ENCODE assay signal across 24 cellular contexts in genomic region chr20:32622585-32623468, GRCh38. TPM values are rescaled to one million over a fixed set of nuclear protein-coding genes. Genes with fewer than 3 reads are reported as not detected.
DNase-seq lines count a peak whose midpoint lies in the region; ATAC-seq and TF ChIP-seq lines count a peak whose summit lies in the region.
"Had no signal": no experiment of that assay in that cellular context is flagged by ENCODE, and none has a peak within 500 bp of the region (broad histone marks: within the 10 kb centered on the region; RNA-seq: fewer than 3 reads in every experiment).

No MANE protein-coding gene starts in this region.

- H3K9me3 ChIP-seq in WERI-Rb-1 (ENCODE audit: severe bottlenecking) = no peaks in the 10 kb centered on the region
- H3K9me3 ChIP-seq: breast epithelium, colonic mucosa, heart left ventricle, tibial nerve had no signal

- no peak for ATAC-seq in left colon
- ATAC-seq: effector memory CD8-positive, alpha-beta T cell; heart left ventricle; right cardiac atrium had no signal

- no peak overlapping the region for H3K4me3 Mint-ChIP-seq in mesothelial cell of epicardium
- H3K4me3 Mint-ChIP-seq: activated naive CD4-positive, alpha-beta T cell treated with anti-CD3 and anti-CD28 coated beads, Interleukin-2, amount 10 ng/mL, durations not matched to agents 7 days and 5 days; CD8-positive, alpha-beta memory T cell; effector memory CD8-positive, alpha-beta T cell had no signal

- H3K27me3 Mint-ChIP-seq in mesothelial cell of epicardium (ENCODE audit: low read depth) = peaks cover 2% of the 10 kb centered on the region

- H3K27ac ChIP-seq in WERI-Rb-1 = peak overlapping the region; percentile 73
- H3K27ac ChIP-seq: breast epithelium, colonic mucosa, heart left ventricle, tibial nerve had no signal

- no peak for TF ChIP-seq CTCF in WERI-Rb-1 (IDR thresholded peaks at IDR 0.05; ENCODE audit: low read depth, low read length)
- no peak for TF ChIP-seq CTCF in mesothelial cell of epicardium (IDR thresholded peaks at IDR 0.05; ENCODE audit: unreplicated experiment)

- intact Hi-C loops in left colon (cut with DNase I, micrococcal nuclease) = no loop called here

- DNase-seq in NCI-H2171 (lab: John Stamatoyannopoulos, UW) (peak; percentile 18), NCI-H2171 treated with DMSO at 0.1 percent for 48 hours (lab: John Stamatoyannopoulos, UW) (no peak), NCI-H2196 treated with DMSO at 0.1 percent for 48 hours (lab: John Stamatoyannopoulos, UW; ENCODE audit: unreplicated experiment) (peak; percentile 12), WERI-Rb-1 (no peak), mesothelial cell of epicardium (ENCODE audit: low spot score in 2 of 2, unreplicated experiment in 2 of 2) (no peak), medulla oblongata (ENCODE audit: extremely low spot score) (no peak), NK-92 (lab: John Stamatoyannopoulos, UW; ENCODE audit: unreplicated experiment) (no peak), left colon (no peak)
- DNase-seq: activated CD4-positive, alpha-beta T cell treated with anti-CD3 and anti-CD28 coated beads, Interleukin-2, amount 50 U/mL, for 48 hours; activated naive CD4-positive, alpha-beta T cell treated with anti-CD3 and anti-CD28 coated beads, Interleukin-2, amount 10 ng/mL, durations not matched to agents 7 days and 5 days; CD8-positive, alpha-beta memory T cell; colonic mucosa; DND-41; effector memory CD8-positive, alpha-beta T cell; foreskin fibroblast; heart left ventricle; kidney; NCI-H1694; NCI-H748 treated with DMSO at 0.1 percent for 48 hours; stimulated activated CD4-positive, alpha-beta T cell treated with anti-CD3 and anti-CD28 coated beads, Interleukin-2, amount 100 ng/mL, for 24 hours had no signal

- no peaks in the 10 kb centered on the region for H3K36me3 ChIP-seq in WERI-Rb-1
- H3K36me3 ChIP-seq: breast epithelium, colonic mucosa, heart left ventricle, tibial nerve had no signal

- H3K27me3 ChIP-seq in WERI-Rb-1 (ENCODE audit: insufficient read depth, low read depth, severe bottlenecking) = no peaks in the 10 kb centered on the region

- no peak overlapping the region for H3K4me3 ChIP-seq in WERI-Rb-1 (ENCODE audit: low read depth, low read length)
- H3K4me3 ChIP-seq: breast epithelium, colonic mucosa, heart left ventricle, tibial nerve had no signal

- no peaks in the 10 kb centered on the region for H3K36me3 Mint-ChIP-seq in mesothelial cell of epicardium
- H3K36me3 Mint-ChIP-seq: activated naive CD4-positive, alpha-beta T cell treated with anti-CD3 and anti-CD28 coated beads, Interleukin-2, amount 10 ng/mL, durations not matched to agents 7 days and 5 days; CD8-positive, alpha-beta memory T cell had no signal

- no peaks in the 10 kb centered on the region for H3K9me3 Mint-ChIP-seq in mesothelial cell of epicardium
- H3K9me3 Mint-ChIP-seq: activated naive CD4-positive, alpha-beta T cell treated with anti-CD3 and anti-CD28 coated beads, Interleukin-2, amount 10 ng/mL, durations not matched to agents 7 days and 5 days; CD8-positive, alpha-beta memory T cell; effector memory CD8-positive, alpha-beta T cell had no signal

- H3K27ac Mint-ChIP-seq in mesothelial cell of epicardium = peak overlapping the region; percentile 34
- H3K27ac Mint-ChIP-seq: activated naive CD4-positive, alpha-beta T cell treated with anti-CD3 and anti-CD28 coated beads, Interleukin-2, amount 10 ng/mL, durations not matched to agents 7 days and 5 days had no signal

- H3K4me1 Mint-ChIP-seq in mesothelial cell of epicardium = peaks cover 16% of the 10 kb centered on the region

RNA-seq across cellular contexts. Expression of gene NOL4L, which starts 37.7 kb away (rescaled TPM):
- total RNA-seq in mesothelial cell of epicardium (90.6 to 93.7 TPM (median 91.3 TPM) in 3 replicates), left colon (10 to 100 TPM; 55.2 to 61.0 TPM)

RNA-seq across cellular contexts. Expression of gene C20orf203, which starts 50.9 kb away (rescaled TPM):
- 0.98 to 1.6 TPM (median 1.2 TPM) in 3 replicates for total RNA-seq in mesothelial cell of epicardium
- not detected for total RNA-seq in left colon
- total RNA-seq: CD8-positive, alpha-beta memory T cell; colonic mucosa; kidney; lung microvascular endothelial cell had no signal

Comparison
In these comparisons a context has a peak if more than half of its experiments do, and no peak if none do; other contexts are left out.
1. DNase-seq: peak in NCI-H2171 (single experiment) and NCI-H2196 treated with DMSO at 0.1 percent for 48 hours (single experiment); none in NCI-H2171 treated with DMSO at 0.1 percent for 48 hours (single experiment), WERI-Rb-1 (single experiment), mesothelial cell of epicardium (0 of 2), medulla oblongata (single experiment), NK-92 (single experiment) and left colon (0 of 2).